In the genomic region with DNA sequence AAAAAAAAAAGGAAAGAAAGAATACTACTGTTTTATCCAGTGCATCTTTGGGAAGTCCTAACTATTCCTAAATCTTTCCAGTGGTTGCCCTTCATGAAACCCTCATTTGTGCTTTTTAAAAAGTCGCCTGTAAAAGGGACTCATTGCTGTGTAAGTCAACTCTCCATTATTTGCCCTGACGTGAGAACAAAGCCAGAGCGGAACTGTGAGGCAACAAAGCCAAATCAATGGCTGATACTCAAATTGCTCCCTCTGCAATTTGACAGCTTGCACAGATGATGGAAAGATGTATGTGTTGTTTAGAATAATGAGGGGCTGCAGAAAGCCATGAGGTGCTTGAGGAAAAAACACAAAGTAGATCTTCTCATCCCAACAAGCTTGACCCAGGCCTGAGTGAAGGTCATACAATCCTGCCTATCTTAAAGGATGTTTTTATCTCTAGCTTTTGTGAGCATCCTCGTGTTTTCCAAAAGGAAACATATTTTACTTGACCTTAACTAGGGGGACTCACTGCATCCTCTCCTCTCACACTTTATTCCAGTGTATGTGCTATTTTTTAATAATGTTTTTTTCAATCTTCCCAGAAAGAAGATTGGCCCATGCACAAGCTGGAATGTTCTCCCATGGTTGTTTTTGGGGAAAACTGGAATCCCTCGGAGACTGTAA, we compare ENCODE assay signal across 22 cellular contexts.
"Had no signal": no experiment of that assay in that cellular context is flagged by ENCODE, and none has a peak within 500 bp of the region (broad histone marks: within the 10 kb centered on the region; RNA-seq: fewer than 3 reads in every experiment).

No MANE protein-coding gene starts in this region.

- H3K9me3 ChIP-seq: esophagus squamous epithelium, mucosa of descending colon, ovary, suprapubic skin, tibial artery, upper lobe of right lung had no signal

- H3K27me3 ChIP-seq: esophagus squamous epithelium, ovary, suprapubic skin, tibial artery, upper lobe of right lung had no signal

- H3K27ac ChIP-seq: epithelial cell of prostate, esophagus squamous epithelium, ovary, suprapubic skin, tibial artery, upper lobe of right lung had no signal

- H3K36me3 ChIP-seq: ovary had no signal

- H3K4me1 ChIP-seq: suprapubic skin, tibial artery, upper lobe of right lung had no signal

- DNase-seq: activated B cell treated with CpG ODN at 0.5 μM for 24 hours; activated CD8-positive, alpha-beta memory T cell treated with anti-CD3 and anti-CD28 coated beads, Interleukin-2, amount 10 ng/mL, durations not matched to agents 7 days and 5 days; activated CD8-positive, alpha-beta T cell treated with anti-CD3 and anti-CD28 coated beads, Interleukin-2, amount 10 ng/mL, durations not matched to agents 7 days and 5 days; activated naive CD8-positive, alpha-beta T cell treated with anti-CD3 and anti-CD28 coated beads, Interleukin-2, amount 50 U/mL, for 24 hours; activated T-cell treated with anti-CD3 and anti-CD28 coated beads, Interleukin-2, amount 50 U/mL, for 48 hours; amygdala; central memory CD4-positive, alpha-beta T cell; effector CD4-positive, alpha-beta T cell; esophagus squamous epithelium; hippocampal formation; kidney; mucosa of descending colon; ovary; stimulated activated CD4-positive, alpha-beta T cell treated with anti-CD3 and anti-CD28 coated beads, Interleukin-15, amount 100 ng/mL, for 24 hours; stimulated activated CD4-positive, alpha-beta T cell treated with anti-CD3 and anti-CD28 coated beads, Interleukin-2, amount 100 ng/mL, for 24 hours; stimulated activated naive CD4-positive, alpha-beta T cell; T-helper 1 cell; tibial artery; upper lobe of right lung had no signal

- H3K4me3 ChIP-seq: esophagus squamous epithelium, lung, mucosa of descending colon, ovary, suprapubic skin, tibial artery, upper lobe of right lung had no signal
